Comparison of ENCODE assay signal across 8 cellular contexts in the genomic region with DNA sequence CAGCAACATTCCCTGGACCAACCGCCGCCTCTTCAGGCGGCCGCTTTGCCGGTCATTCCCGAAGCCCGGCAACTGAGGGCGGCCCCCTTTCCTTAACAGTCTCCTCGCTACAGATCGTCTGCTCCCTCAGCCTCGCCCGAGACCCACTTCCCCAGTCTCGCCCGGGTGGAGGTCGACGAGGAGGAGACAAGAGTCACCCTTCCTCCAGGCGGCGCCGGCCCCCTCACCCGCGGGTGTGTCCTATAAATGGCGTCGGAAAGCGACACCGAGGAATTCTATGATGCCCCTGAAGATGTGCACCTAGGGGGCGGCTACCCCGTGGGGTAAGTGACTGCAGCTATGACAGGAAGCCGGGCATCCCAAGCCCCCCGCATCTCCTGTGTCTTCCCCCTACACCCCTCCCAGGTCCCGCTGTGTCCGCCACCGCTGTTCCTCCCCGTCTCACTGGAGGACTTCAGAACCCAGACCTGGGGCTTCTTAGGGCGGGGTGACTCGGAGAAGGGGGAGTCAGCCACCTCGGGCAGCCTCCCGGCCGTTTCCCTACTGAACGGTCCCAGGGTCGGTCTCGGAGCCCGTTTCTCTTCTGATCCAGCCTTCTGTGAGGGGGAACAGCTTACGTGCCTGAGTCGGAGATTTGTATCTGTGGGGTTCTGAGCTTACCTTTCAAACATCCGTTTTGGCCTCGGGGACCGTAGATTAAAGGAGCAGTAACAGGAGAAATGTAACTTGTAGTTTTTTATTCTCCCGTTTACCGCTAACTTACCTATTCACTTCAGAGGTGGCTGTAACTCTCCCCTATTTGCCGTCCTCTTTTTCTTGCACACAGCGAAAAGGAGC. TPM values are rescaled to one million over a fixed set of nuclear protein-coding genes. Genes with fewer than 3 reads are reported as not detected.
DNase-seq lines count a peak whose midpoint lies in the region; ATAC-seq and TF ChIP-seq lines count a peak whose summit lies in the region.

No MANE protein-coding gene starts in this region.

- H3K27me3 Mint-ChIP-seq in WTC11 (ENCODE audit: low read depth) = no peaks in the 10 kb centered on the region

- peak overlapping the region; percentile 94 for H3K4me3 Mint-ChIP-seq in WTC11

- H3K36me3 ChIP-seq in Loucy (ENCODE audit: insufficient read depth, low read length) = no peaks in the 10 kb centered on the region

- TF ChIP-seq CTCF in Loucy (conservative IDR thresholded peaks at IDR 0.05; ENCODE audit: low read length) (0 out of 2 replicates have a peak, but pooled peaks have one; percentile 13), WTC11 (IDR thresholded peaks at IDR 0.05) (no peak), cardiac fibroblast (IDR thresholded peaks at IDR 0.05; ENCODE audit: low read depth, low read length) (no peak)

- no peaks in the 10 kb centered on the region for H3K9me3 ChIP-seq in Loucy (ENCODE audit: insufficient read depth, low read depth, low read length)

- H3K9me3 Mint-ChIP-seq in WTC11 = peaks cover under 1% of the 10 kb centered on the region; the same call in 1 of the 2 replicates

- DNase-seq in EL (peak; percentile 39), WTC11 (ENCODE audit: low spot score) (peak; percentile 18), cardiac fibroblast (ENCODE audit: low read depth in 2 of 2) (peak in 1 of 2 donors; percentile 18), left lobe of liver (ENCODE audit: low spot score) (peak; percentile 57), middle frontal gyrus (ENCODE audit: extremely low spot score, low spot score) (no peak)
- peak; percentile 42 to 47 for DNase-seq in stimulated activated CD4-positive, alpha-beta T cell treated with anti-CD3 and anti-CD28 coated beads, Interleukin-4, amount 100 ng/mL, for 4 hours

- H3K4me3 ChIP-seq in Loucy (ENCODE audit: low read length, poor library complexity, severe bottlenecking) (peak overlapping the region; percentile 87), cardiac fibroblast (replicated peaks in 1 of 2; ENCODE audit: low read depth in 2 of 2, low read length in 2 of 2) (peak overlapping the region; percentile 78 to 82)

- H3K4me1 Mint-ChIP-seq in WTC11 = peaks cover 32% of the 10 kb centered on the region

- CTCF ChIA-PET in WTC11 (lab: Charles Lee) = interaction anchor here (0.5 kb wide), 1 partner anchor 256 kb away, joined by 3 read pairs; no protein-coding TSS in a partner anchor

- POLR2A ChIA-PET in WTC11 (lab: Charles Lee) = interaction anchor here (1.4 kb wide), 1 partner anchor 150 kb away, joined by 3 read pairs; the partner anchor contains the start of gene DOCK11

- no peaks in the 10 kb centered on the region for H3K9me2 ChIP-seq in Loucy (replicated peaks; ENCODE audit: low read depth, low read length)

- H3K36me3 Mint-ChIP-seq in WTC11 = no peaks in the 10 kb centered on the region

- ATAC-seq in GM21786 (IDR thresholded peaks at IDR 0.05; ENCODE audit: unreplicated experiment) (peak; percentile 18), WTC11 (peak; percentile 9), left lobe of liver (peak; percentile 38)

- H3F3A ChIP-seq in Loucy (ENCODE audit: low read depth) = no peaks in the 10 kb centered on the region

- peaks cover 15% of the 10 kb centered on the region for H3K4me1 ChIP-seq in Loucy (ENCODE audit: insufficient read depth, low read length, poor library complexity, severe bottlenecking)

- H3K27ac Mint-ChIP-seq in WTC11 = peak overlapping the region; percentile 97

- no peaks in the 10 kb centered on the region for H3K27me3 ChIP-seq in Loucy (ENCODE audit: insufficient read depth, low read length, poor library complexity, severe bottlenecking)

- peaks cover 51% of the 10 kb centered on the region for H3K79me2 ChIP-seq in Loucy (ENCODE audit: insufficient read depth, low read length)

- H3K9ac ChIP-seq in Loucy (ENCODE audit: low read depth, low read length, poor library complexity, severe bottlenecking) = peak overlapping the region; percentile 87

- peak overlapping the region; percentile 84 for H3K4me2 ChIP-seq in Loucy (ENCODE audit: low read depth, low read length, poor library complexity, severe bottlenecking)

- H2AFZ ChIP-seq in Loucy (ENCODE audit: low read length) = peak overlapping the region; percentile 97

- peaks cover 18% of the 10 kb centered on the region for H4K20me1 ChIP-seq in Loucy (ENCODE audit: insufficient read depth, low read length, poor library complexity, severe bottlenecking)

TF ChIP-seq in WTC11, 78 proteins besides CTCF, POLR2A, EP300 and RAD21:
- TF ChIP-seq ATF1 (CRISPR knock-in tag; IDR thresholded peaks at IDR 0.05) (no peak), PREB (CRISPR knock-in tag; IDR thresholded peaks at IDR 0.05; ENCODE audit: borderline replicate concordance) (no peak), ZNF232 (CRISPR knock-in tag; IDR thresholded peaks at IDR 0.05) (no peak), ZBTB43 (CRISPR knock-in tag; IDR thresholded peaks at IDR 0.05) (no peak), ZNF396 (CRISPR knock-in tag; IDR thresholded peaks at IDR 0.05; ENCODE audit: borderline replicate concordance) (no peak), MAX (CRISPR knock-in tag; IDR thresholded peaks at IDR 0.05) (no peak), SP1 (CRISPR knock-in tag; conservative IDR thresholded peaks at IDR 0.05) (no peak), ZNF423 (CRISPR knock-in tag; IDR thresholded peaks at IDR 0.05) (no peak)

RNA-seq across cellular contexts. Expression of gene WDR44, which starts 0.6 kb away (rescaled TPM):
- 17.5 to 19.0 TPM (median 18.4 TPM) in 3 replicates for total RNA-seq in WTC11 (2021)
- 5.6 TPM for total RNA-seq in left lobe of liver
